8 cellular contexts compared by ENCODE assay signal in genomic region chr3:13655074-13655913, GRCh38.
A peak's percentile ranks its signal among the peaks of the same experiment; 100 is the strongest.
DNase-seq lines count a peak whose midpoint lies in the region; ATAC-seq, FAIRE-seq and TF ChIP-seq lines count a peak whose summit lies in the region.

No MANE protein-coding gene starts in this region.

- H3K27me3 ChIP-seq in ovary: no peaks in the 10 kb centered on the region

- no peak overlapping the region for H3K4me3 ChIP-seq in fibroblast of pulmonary artery (replicated peaks; ENCODE audit: low read depth, low read length)
- no peak overlapping the region for H3K4me3 ChIP-seq in ovary

- 5 to 13% (median 9%) methylated on average over 16 to 70 of the region's 70 CpGs for WGBS in ovary, 3 donors

- no peak overlapping the region for H3K4me3 Mint-ChIP-seq in activated CD4-positive, alpha-beta memory T cell treated with anti-CD3 and anti-CD28 coated beads for 36 hours

- TF ChIP-seq POLR2A in GM12891 (IDR thresholded peaks at IDR 0.05; ENCODE audit: low read depth, low read length) (no peak), ovary (IDR thresholded peaks at IDR 0.05) (no peak), GM18505 (IDR thresholded peaks at IDR 0.05; ENCODE audit: borderline replicate concordance, extremely low read depth, insufficient read depth, insufficient read length) (no peak)

- H3K27me3 Mint-ChIP-seq in activated CD4-positive, alpha-beta memory T cell treated with anti-CD3 and anti-CD28 coated beads for 36 hours: peaks cover 12% of the 10 kb centered on the region

- TF ChIP-seq CTCF in fibroblast of pulmonary artery (IDR thresholded peaks at IDR 0.05; ENCODE audit: low read length, missing control alignments) (no peak), ovary (IDR thresholded peaks at IDR 0.05) (peak in 2 of 3 donors; percentile 19 to 31)

- H3K4me1 ChIP-seq in ovary (ENCODE audit: insufficient read depth): no peaks in the 10 kb centered on the region

- H3K9me3 Mint-ChIP-seq in activated CD4-positive, alpha-beta memory T cell treated with anti-CD3 and anti-CD28 coated beads for 36 hours: no peaks in the 10 kb centered on the region

- CTCF ChIA-PET in activated CD4-positive, alpha-beta memory T cell treated with anti-CD3 and anti-CD28 coated beads for 36 hours (lab: Charles Lee): interaction anchor here (0.6 to 17.5 kb wide), 14 partner anchors 12 to 1781 kb away, joined by 3 to 567 read pairs (median 4); partner anchors contain the start of genes HDAC11 and WNT7A

- POLR2A ChIA-PET in activated CD4-positive, alpha-beta memory T cell treated with anti-CD3 and anti-CD28 coated beads for 36 hours (lab: Charles Lee): interaction anchor here (1.0 kb wide), 1 partner anchor 225 kb away, joined by 3 read pairs; the partner anchor contains the start of gene WNT7A

- no peak for FAIRE-seq in GM12891 (lab: Jason Lieb, UNC)

- DNase-seq in 8988T: peak; percentile 99
- peak; percentile 49 for DNase-seq in GM12891 (ENCODE audit: insufficient read length, low spot score)
- DNase-seq in activated CD4-positive, alpha-beta memory T cell treated with anti-CD3 and anti-CD28 coated beads for 36 hours: peak; percentile 41
- peak; percentile 38 for DNase-seq in fibroblast of pulmonary artery (ENCODE audit: low read depth)
- DNase-seq in ovary: peak in 2 of 5 donors; percentile 49 to 57
- no peak for DNase-seq in RKO (ENCODE audit: low spot score)

- H3K36me3 ChIP-seq in ovary: no peaks in the 10 kb centered on the region

- H3K27ac Mint-ChIP-seq in activated CD4-positive, alpha-beta memory T cell treated with anti-CD3 and anti-CD28 coated beads for 36 hours: no peak overlapping the region

- TF ChIP-seq EP300 in ovary (IDR thresholded peaks at IDR 0.05): no peak

- intact Hi-C loops in activated CD4-positive, alpha-beta memory T cell treated with anti-CD3 and anti-CD28 coated beads for 36 hours (cut with micrococcal nuclease): no loop called here
- intact Hi-C loops in ovary (cut with DNase I): loop anchor here in 1 of 4 donors (5.0 kb wide), 1 partner anchor 563 kb away; no protein-coding TSS in a partner anchor

- no peaks in the 10 kb centered on the region for H3K36me3 Mint-ChIP-seq in activated CD4-positive, alpha-beta memory T cell treated with anti-CD3 and anti-CD28 coated beads for 36 hours

- no peak overlapping the region for H3K27ac ChIP-seq in ovary

- H3K9me3 ChIP-seq in ovary: no peaks in the 10 kb centered on the region

- ATAC-seq in GM18505 (IDR thresholded peaks at IDR 0.05; ENCODE audit: unreplicated experiment) (no peak), GM18868 (IDR thresholded peaks at IDR 0.05; ENCODE audit: unreplicated experiment) (no peak)

- H3K4me1 Mint-ChIP-seq in activated CD4-positive, alpha-beta memory T cell treated with anti-CD3 and anti-CD28 coated beads for 36 hours (ENCODE audit: low read depth): peaks cover 32% of the 10 kb centered on the region

TF ChIP-seq in GM12891, 5 proteins besides CTCF, POLR2A, EP300 and RAD21:
- no peak for TF ChIP-seq PAX5 (IDR thresholded peaks at IDR 0.05; ENCODE audit: insufficient read depth, low read length, severe bottlenecking)
- TF ChIP-seq SPI1 (IDR thresholded peaks at IDR 0.05; ENCODE audit: low read depth, low read length): no peak
- TF ChIP-seq POLR2AphosphoS5 (IDR thresholded peaks at IDR 0.05; ENCODE audit: low read depth, low read length): no peak
- no peak for TF ChIP-seq TAF1 (IDR thresholded peaks at IDR 0.05; ENCODE audit: low read depth, low read length)
- no peak for TF ChIP-seq POU2F2 (IDR thresholded peaks at IDR 0.05; ENCODE audit: low read depth, low read length)
